In the genomic region with DNA sequence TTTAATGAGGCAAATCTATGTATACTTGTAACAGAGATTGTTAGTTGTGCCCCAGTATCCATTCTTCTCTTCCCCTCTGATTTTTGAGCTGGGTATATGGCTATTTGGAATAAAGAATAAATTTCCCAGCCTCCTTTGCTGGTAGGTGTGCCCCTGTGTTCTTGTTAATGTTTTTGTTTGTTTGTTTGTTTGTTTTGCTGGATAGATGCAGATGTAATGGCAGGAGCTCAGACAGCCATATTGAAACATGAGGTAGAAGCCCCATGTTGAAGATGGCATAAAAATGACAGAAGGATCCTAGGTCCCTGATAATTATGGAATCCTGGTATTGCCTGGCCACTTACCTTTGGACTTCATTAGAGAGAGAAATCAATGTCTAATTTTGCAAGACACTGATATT, we compare ENCODE assay signal across 38 cellular contexts. TPM values are rescaled to one million over a fixed set of nuclear protein-coding genes. Genes with fewer than 3 reads are reported as not detected.
"Had no signal": no experiment of that assay in that cellular context is flagged by ENCODE, and none has a peak within 500 bp of the region (broad histone marks: within the 10 kb centered on the region; RNA-seq: fewer than 3 reads in every experiment).

No MANE protein-coding gene starts in this region.

- H3K27ac ChIP-seq: adrenal gland, ascending aorta, cardiac muscle cell, VCaP had no signal

- H3K9me3 Mint-ChIP-seq: central memory CD8-positive, alpha-beta T cell had no signal

- FAIRE-seq: bronchial epithelial cell, TTC549 had no signal

- H3K9me3 ChIP-seq: adrenal gland had no signal

- H3K27me3 ChIP-seq: adrenal gland, ascending aorta, cardiac muscle cell had no signal

- DNase-seq: activated B cell treated with CpG ODN at 0.5 μM for 24 hours; activated CD4-positive, alpha-beta memory T cell treated with anti-CD3 and anti-CD28 coated beads for 36 hours; activated CD4-positive, alpha-beta T cell treated with anti-CD3 and anti-CD28 coated beads for 4 hours; activated CD4-positive, alpha-beta T cell treated with anti-CD3 and anti-CD28 coated beads, Interleukin-2, amount 10 ng/mL, durations not matched to agents 24 days and 14 days; activated CD4-positive, alpha-beta T cell treated with anti-CD3 and anti-CD28 coated beads, Interleukin-2, amount 50 U/mL, for 1 hour; activated CD4-positive, alpha-beta T cell treated with anti-CD3 and anti-CD28 coated beads, Interleukin-2, amount 50 U/mL, for 4 hours; activated CD4-positive, CD25-positive, alpha-beta regulatory T cell treated with anti-CD3 and anti-CD28 coated beads, Interleukin-2, amount 50 U/mL, for 72 hours; activated CD8-positive, alpha-beta memory T cell treated with anti-CD3 and anti-CD28 coated beads, Interleukin-2, amount 50 U/mL, for 4 hours; activated CD8-positive, alpha-beta T cell treated with anti-CD3 and anti-CD28 coated beads for 36 hours; activated effector memory CD4-positive, alpha-beta T cell treated with anti-CD3 and anti-CD28 coated beads, Interleukin-2, amount 50 U/mL, for 16 hours; activated gamma-delta T cell treated with Interleukin-2 at 50 U/mL for 16 hours; activated naive CD4-positive, alpha-beta T cell; activated naive CD4-positive, alpha-beta T cell treated with anti-CD3 and anti-CD28 coated beads for 36 hours; activated naive CD4-positive, alpha-beta T cell treated with anti-CD3 and anti-CD28 coated beads, Interleukin-2, amount 50 U/mL, for 16 hours; activated naive CD8-positive, alpha-beta T cell treated with anti-CD3 and anti-CD28 coated beads for 36 hours; activated T-cell treated with anti-CD3 and anti-CD28 coated beads for 4 hours; activated T-cell treated with anti-CD3 and anti-CD28 coated beads, Interleukin-2, amount 50 U/mL, for 1 hour; activated T-cell treated with anti-CD3 and anti-CD28 coated beads, Interleukin-2, amount 50 U/mL, for 4 hours; activated T-cell treated with anti-CD3 and anti-CD28 coated beads, Interleukin-2, amount 50 U/mL, for 72 hours; amniotic stem cell; caudate nucleus; cerebellar nuclear complex; T-helper 1 cell; T-helper 2 cell; T-helper 9 cell had no signal

- H3K4me3 ChIP-seq: adrenal gland, ascending aorta, cardiac muscle cell had no signal

- H3K27ac Mint-ChIP-seq: activated B cell treated with CpG ODN at 0.5 μM for 24 hours; activated CD4-positive, alpha-beta memory T cell treated with anti-CD3 and anti-CD28 coated beads for 36 hours; activated CD4-positive, alpha-beta T cell treated with anti-CD3 and anti-CD28 coated beads, Interleukin-2, amount 10 ng/mL, durations not matched to agents 24 days and 14 days; activated CD8-positive, alpha-beta T cell treated with anti-CD3 and anti-CD28 coated beads for 36 hours; activated naive CD4-positive, alpha-beta T cell treated with anti-CD3 and anti-CD28 coated beads for 36 hours; activated naive CD4-positive, alpha-beta T cell treated with anti-CD3 and anti-CD28 coated beads, Interleukin-2, amount 50 U/mL, for 72 hours; activated naive CD8-positive, alpha-beta T cell treated with anti-CD3 and anti-CD28 coated beads for 36 hours; activated T-cell treated with anti-CD3 and anti-CD28 coated beads, Interleukin-2, amount 50 U/mL, for 72 hours; activated T-helper 1 cell treated with anti-CD3 and anti-CD28 coated beads, Interleukin-12 subunit alpha, Interleukin-12 subunit beta, Interleukin-2, Interleukin-4 antibody, amounts not matched to agents 30 ng/mL and 10 ng/mL and 1 ng/mL, durations not matched to agents 14 hours and 24 hours and 36 hours; activated T-helper 17 cell treated with anti-CD3 and anti-CD28 coated beads, Interleukin-2, amount 50 U/mL, for 72 hours; T-helper 1 cell treated with Interleukin-12 subunit alpha and Interleukin-12 subunit beta and Interleukin-4 antibody, amounts not matched to agents 30 μg/mL and 1 μg/mL, for 36 hours; T-helper 2 cell treated with Interferon-gamma antibody and Interleukin-4, amounts not matched to agents 5 μg/mL and 100 μg/mL, for 36 hours had no signal

- H3K4me1 Mint-ChIP-seq: activated B cell treated with CpG ODN at 0.5 μM for 24 hours, brain had no signal

- H3K4me1 ChIP-seq: adrenal gland, ascending aorta had no signal

- H3K27me3 Mint-ChIP-seq: activated B cell treated with CpG ODN at 0.5 μM for 24 hours; activated CD4-positive, alpha-beta memory T cell treated with anti-CD3 and anti-CD28 coated beads for 36 hours; activated CD4-positive, alpha-beta T cell treated with anti-CD3 and anti-CD28 coated beads, Interleukin-2, amount 10 ng/mL, durations not matched to agents 24 days and 14 days; activated CD8-positive, alpha-beta T cell treated with anti-CD3 and anti-CD28 coated beads for 36 hours; activated naive CD8-positive, alpha-beta T cell treated with anti-CD3 and anti-CD28 coated beads for 36 hours; activated T-helper 17 cell treated with anti-CD3 and anti-CD28 coated beads, Interleukin-2, amount 50 U/mL, for 72 hours; brain; central memory CD8-positive, alpha-beta T cell had no signal

- H3K36me3 ChIP-seq: adrenal gland, ascending aorta, cardiac muscle cell had no signal

- H3K36me3 Mint-ChIP-seq: brain had no signal

- H3K4me3 Mint-ChIP-seq: activated B cell treated with CpG ODN at 0.5 μM for 24 hours; activated CD4-positive, alpha-beta memory T cell treated with anti-CD3 and anti-CD28 coated beads for 36 hours; activated CD4-positive, alpha-beta T cell treated with anti-CD3 and anti-CD28 coated beads, Interleukin-2, amount 10 ng/mL, durations not matched to agents 24 days and 14 days; activated CD8-positive, alpha-beta T cell treated with anti-CD3 and anti-CD28 coated beads for 36 hours; activated naive CD4-positive, alpha-beta T cell treated with anti-CD3 and anti-CD28 coated beads for 36 hours; activated naive CD8-positive, alpha-beta T cell treated with anti-CD3 and anti-CD28 coated beads for 36 hours; activated T-cell treated with anti-CD3 and anti-CD28 coated beads, Interleukin-2, amount 50 U/mL, for 4 hours; activated T-cell treated with anti-CD3 and anti-CD28 coated beads, Interleukin-2, amount 50 U/mL, for 72 hours; activated T-helper 1 cell treated with anti-CD3 and anti-CD28 coated beads, Interleukin-12 subunit alpha, Interleukin-12 subunit beta, Interleukin-2, Interleukin-4 antibody, amounts not matched to agents 30 ng/mL and 10 ng/mL and 1 ng/mL, durations not matched to agents 14 hours and 24 hours and 36 hours; activated T-helper 17 cell treated with anti-CD3 and anti-CD28 coated beads, Interleukin-2, amount 50 U/mL, for 72 hours; brain; central memory CD8-positive, alpha-beta T cell; T-helper 1 cell treated with Interleukin-12 subunit alpha and Interleukin-12 subunit beta and Interleukin-4 antibody, amounts not matched to agents 30 μg/mL and 1 μg/mL, for 36 hours; T-helper 2 cell treated with Interferon-gamma antibody and Interleukin-4, amounts not matched to agents 5 μg/mL and 100 μg/mL, for 36 hours had no signal

- ATAC-seq: activated CD8-positive, alpha-beta T cell treated with anti-CD3 and anti-CD28 coated beads for 36 hours; activated naive CD4-positive, alpha-beta T cell treated with anti-CD3 and anti-CD28 coated beads, Interleukin-2, amount 50 U/mL, for 72 hours; activated T-cell treated with anti-CD3 and anti-CD28 coated beads, Interleukin-2, amount 50 U/mL, for 4 hours; activated T-cell treated with anti-CD3 and anti-CD28 coated beads, Interleukin-2, amount 50 U/mL, for 72 hours; activated T-helper 17 cell treated with anti-CD3 and anti-CD28 coated beads, Interleukin-2, amount 50 U/mL, for 72 hours had no signal

RNA-seq across cellular contexts. Expression of a gene that starts 28.2 kb away (rescaled TPM):
- total RNA-seq: ascending aorta had no signal
